27 cellular contexts compared by ENCODE assay signal in the genomic region with DNA sequence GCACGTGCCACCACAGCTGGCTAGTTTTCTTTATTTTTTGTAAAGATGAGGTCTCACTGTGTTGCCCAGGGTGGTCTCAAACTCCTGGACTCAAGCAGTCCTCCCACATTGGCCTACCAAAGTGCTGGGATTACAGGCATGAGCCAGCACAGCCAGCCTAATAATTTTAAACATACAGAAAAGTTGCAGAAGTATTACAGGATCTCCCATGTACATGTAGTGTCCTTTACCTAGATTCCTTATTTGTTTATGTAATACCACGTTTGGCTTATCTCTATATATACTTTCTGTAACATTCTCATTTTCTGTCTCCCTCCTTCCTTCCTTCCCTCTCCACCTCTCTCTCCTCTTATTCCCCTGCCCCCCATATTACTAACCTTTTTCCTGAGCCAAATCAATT.
"Had no signal": no experiment of that assay in that cellular context is flagged by ENCODE, and none has a peak within 500 bp of the region (broad histone marks: within the 10 kb centered on the region; RNA-seq: fewer than 3 reads in every experiment).

No MANE protein-coding gene starts in this region.

- H3K4me1 Mint-ChIP-seq: activated naive CD4-positive, alpha-beta T cell treated with anti-CD3 and anti-CD28 coated beads, Interleukin-2, amount 10 ng/mL, durations not matched to agents 7 days and 5 days; activated naive CD8-positive, alpha-beta T cell treated with anti-CD3 and anti-CD28 coated beads, Interleukin-2, amount 10 ng/mL, durations not matched to agents 7 days and 5 days; endodermal cell had no signal

- H3K36me3 Mint-ChIP-seq: activated naive CD4-positive, alpha-beta T cell treated with anti-CD3 and anti-CD28 coated beads, Interleukin-2, amount 50 U/mL, for 72 hours had no signal

- ATAC-seq: activated naive CD4-positive, alpha-beta T cell treated with anti-CD3 and anti-CD28 coated beads, Interleukin-2, amount 50 U/mL, for 72 hours; activated T-cell treated with anti-CD3 and anti-CD28 coated beads, Interleukin-2, amount 50 U/mL, for 4 hours; esophagus mucosa had no signal

- H3K27me3 Mint-ChIP-seq: activated CD4-positive, alpha-beta memory T cell treated with anti-CD3 and anti-CD28 coated beads, Interleukin-2, amount 10 ng/mL, durations not matched to agents 7 days and 5 days; activated CD4-positive, alpha-beta T cell treated with anti-CD3 and anti-CD28 coated beads, Interleukin-2, amount 10 ng/mL, durations not matched to agents 7 days and 5 days; activated naive CD4-positive, alpha-beta T cell treated with anti-CD3 and anti-CD28 coated beads, Interleukin-2, amount 10 ng/mL, durations not matched to agents 7 days and 5 days; activated naive CD8-positive, alpha-beta T cell treated with anti-CD3 and anti-CD28 coated beads, Interleukin-2, amount 10 ng/mL, durations not matched to agents 7 days and 5 days; brain had no signal

- H3K27ac ChIP-seq: ascending aorta, breast epithelium, cardiac muscle cell, colonic mucosa had no signal

- H3K36me3 ChIP-seq: cardiac muscle cell, colonic mucosa had no signal

- H3K4me1 ChIP-seq: breast epithelium, colonic mucosa had no signal

- H3K4me3 Mint-ChIP-seq: activated CD4-positive, alpha-beta memory T cell treated with anti-CD3 and anti-CD28 coated beads, Interleukin-2, amount 10 ng/mL, durations not matched to agents 7 days and 5 days; activated CD4-positive, alpha-beta T cell treated with anti-CD3 and anti-CD28 coated beads, Interleukin-2, amount 10 ng/mL, durations not matched to agents 7 days and 5 days; activated naive CD4-positive, alpha-beta T cell treated with anti-CD3 and anti-CD28 coated beads, Interleukin-2, amount 10 ng/mL, durations not matched to agents 7 days and 5 days; activated naive CD8-positive, alpha-beta T cell treated with anti-CD3 and anti-CD28 coated beads, Interleukin-2, amount 10 ng/mL, durations not matched to agents 7 days and 5 days; activated T-cell treated with anti-CD3 and anti-CD28 coated beads, Interleukin-2, amount 50 U/mL, for 4 hours; activated T-helper 1 cell treated with anti-CD3 and anti-CD28 coated beads, Interleukin-12 subunit alpha, Interleukin-12 subunit beta, Interleukin-2, Interleukin-4 antibody, amounts not matched to agents 30 ng/mL and 10 ng/mL and 1 ng/mL, durations not matched to agents 14 hours and 24 hours and 36 hours; brain; endodermal cell had no signal

- H3K4me3 ChIP-seq: ascending aorta, breast epithelium, cardiac muscle cell, colonic mucosa had no signal

- H3K9me3 ChIP-seq: ascending aorta, breast epithelium, colonic mucosa had no signal

- H3K27me3 ChIP-seq: ascending aorta, breast epithelium, cardiac muscle cell, colonic mucosa had no signal

- H3K9me3 Mint-ChIP-seq: activated CD4-positive, alpha-beta memory T cell treated with anti-CD3 and anti-CD28 coated beads, Interleukin-2, amount 10 ng/mL, durations not matched to agents 7 days and 5 days; activated CD4-positive, alpha-beta T cell treated with anti-CD3 and anti-CD28 coated beads, Interleukin-2, amount 10 ng/mL, durations not matched to agents 7 days and 5 days; activated naive CD4-positive, alpha-beta T cell treated with anti-CD3 and anti-CD28 coated beads, Interleukin-2, amount 10 ng/mL, durations not matched to agents 7 days and 5 days; activated naive CD4-positive, alpha-beta T cell treated with anti-CD3 and anti-CD28 coated beads, Interleukin-2, amount 50 U/mL, for 72 hours; activated naive CD8-positive, alpha-beta T cell treated with anti-CD3 and anti-CD28 coated beads, Interleukin-2, amount 10 ng/mL, durations not matched to agents 7 days and 5 days; activated T-cell treated with anti-CD3 and anti-CD28 coated beads, Interleukin-2, amount 50 U/mL, for 4 hours; activated T-helper 1 cell treated with anti-CD3 and anti-CD28 coated beads, Interleukin-12 subunit alpha, Interleukin-12 subunit beta, Interleukin-2, Interleukin-4 antibody, amounts not matched to agents 30 ng/mL and 10 ng/mL and 1 ng/mL, durations not matched to agents 14 hours and 24 hours and 36 hours; endodermal cell had no signal

- H3K27ac Mint-ChIP-seq: activated CD4-positive, alpha-beta memory T cell treated with anti-CD3 and anti-CD28 coated beads, Interleukin-2, amount 10 ng/mL, durations not matched to agents 7 days and 5 days; activated CD4-positive, alpha-beta T cell treated with anti-CD3 and anti-CD28 coated beads, Interleukin-2, amount 10 ng/mL, durations not matched to agents 7 days and 5 days; activated naive CD4-positive, alpha-beta T cell treated with anti-CD3 and anti-CD28 coated beads, Interleukin-2, amount 10 ng/mL, durations not matched to agents 7 days and 5 days; activated naive CD4-positive, alpha-beta T cell treated with anti-CD3 and anti-CD28 coated beads, Interleukin-2, amount 50 U/mL, for 72 hours; activated naive CD8-positive, alpha-beta T cell treated with anti-CD3 and anti-CD28 coated beads, Interleukin-2, amount 10 ng/mL, durations not matched to agents 7 days and 5 days; activated T-helper 1 cell treated with anti-CD3 and anti-CD28 coated beads, Interleukin-12 subunit alpha, Interleukin-12 subunit beta, Interleukin-2, Interleukin-4 antibody, amounts not matched to agents 30 ng/mL and 10 ng/mL and 1 ng/mL, durations not matched to agents 14 hours and 24 hours and 36 hours; brain had no signal

- DNase-seq: activated CD4-positive, alpha-beta memory T cell treated with anti-CD3 and anti-CD28 coated beads, Interleukin-2, amount 10 ng/mL, durations not matched to agents 7 days and 5 days; activated CD4-positive, alpha-beta T cell treated with anti-CD3 and anti-CD28 coated beads for 1 hour; activated CD4-positive, alpha-beta T cell treated with anti-CD3 and anti-CD28 coated beads for 4 hours; activated CD4-positive, alpha-beta T cell treated with anti-CD3 and anti-CD28 coated beads, Interleukin-2, amount 10 ng/mL, durations not matched to agents 7 days and 5 days; activated CD4-positive, alpha-beta T cell treated with anti-CD3 and anti-CD28 coated beads, Interleukin-2, amount 50 U/mL, for 4 hours; activated CD8-positive, alpha-beta memory T cell treated with anti-CD3 and anti-CD28 coated beads, Interleukin-2, amount 50 U/mL, for 48 hours; activated gamma-delta T cell; activated naive CD4-positive, alpha-beta T cell; activated naive CD4-positive, alpha-beta T cell treated with anti-CD3 and anti-CD28 coated beads, Interleukin-2, amount 10 ng/mL, durations not matched to agents 7 days and 5 days; activated naive CD8-positive, alpha-beta T cell treated with anti-CD3 and anti-CD28 coated beads, Interleukin-2, amount 10 ng/mL, durations not matched to agents 7 days and 5 days; activated T-cell treated with anti-CD3 and anti-CD28 coated beads for 4 hours; activated T-cell treated with anti-CD3 and anti-CD28 coated beads, Interleukin-2, amount 50 U/mL, for 4 hours; central memory CD4-positive, alpha-beta T cell; cerebellar nuclear complex; colonic mucosa; effector CD8-positive, alpha-beta T cell; endodermal cell; foreskin fibroblast; head of caudate nucleus; T-helper 2 cell had no signal
